In the genomic region with DNA sequence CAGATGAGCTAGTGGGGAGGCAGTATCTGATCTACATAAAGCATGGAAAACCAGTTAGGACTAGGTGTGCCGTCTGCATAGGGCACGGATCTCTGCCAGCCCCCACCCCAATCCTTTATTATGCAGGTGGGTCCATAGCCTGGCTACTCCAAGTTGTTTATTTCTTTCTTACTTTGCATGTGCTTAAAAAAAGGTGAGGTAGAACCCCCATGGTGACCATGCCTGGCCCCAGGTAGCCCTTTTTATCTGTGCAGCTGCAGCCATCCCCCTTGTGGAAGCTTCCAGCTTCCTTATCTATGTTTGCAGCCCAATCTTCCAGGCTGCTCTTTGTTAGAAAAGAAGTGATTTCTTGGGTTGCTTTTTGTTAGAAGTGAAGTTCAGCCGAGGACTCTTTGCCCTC, we compare ENCODE assay signal across 29 cellular contexts. TPM values are rescaled to one million over a fixed set of nuclear protein-coding genes. Genes with fewer than 3 reads are reported as not detected.
A peak's percentile ranks its signal among the peaks of the same experiment; 100 is the strongest.
DNase-seq lines count a peak whose midpoint lies in the region; ATAC-seq, FAIRE-seq and TF ChIP-seq lines count a peak whose summit lies in the region.
"Had no signal": no experiment of that assay in that cellular context is flagged by ENCODE, and none has a peak within 500 bp of the region (broad histone marks: within the 10 kb centered on the region; RNA-seq: fewer than 3 reads in every experiment).

No MANE protein-coding gene starts in this region.

- TF ChIP-seq CTCF in GM23338 (conservative IDR thresholded peaks at IDR 0.05; ENCODE audit: low read depth in 2 of 2), result no peak
- TF ChIP-seq CTCF in K562 (IDR thresholded peaks at IDR 0.05 in 2 of 3, conservative IDR thresholded peaks at IDR 0.05 in 1 of 3; ENCODE audit: insufficient read depth in 2 of 3, low read depth in 1 of 3, low read length in 3 of 3), result no peak

- in situ Hi-C loops in K562 (cut with MboI), result no loop called here

- no peak overlapping the region; the same call in 1 of the 2 replicates for H3K27ac Mint-ChIP-seq in GM23338
- H3K27ac Mint-ChIP-seq: CD14-positive monocyte; CD8-positive, alpha-beta memory T cell had no signal

- H3K4me3 ChIP-seq in GM23338, result no peak overlapping the region
- H3K4me3 ChIP-seq in HUES64 (ENCODE audit: low read length), result no peak overlapping the region
- no peak overlapping the region for H3K4me3 ChIP-seq in K562
- H3K4me3 ChIP-seq in iPS-20b (ENCODE audit: low read length), result no peak overlapping the region
- H3K4me3 ChIP-seq: Peyer's patch, SK-N-MC had no signal

- intact Hi-C loops in K562 (cut with micrococcal nuclease), result no loop called here

- peak overlapping the region; percentile 33; the same call in 1 of the 2 replicates for H3K9ac ChIP-seq in HUES64 (ENCODE audit: low read depth, low read length)
- H3K9ac ChIP-seq in K562 (ENCODE audit: insufficient read depth in 1 of 2, low read depth in 2 of 2, low read length in 2 of 2), result no peak overlapping the region
- peak overlapping the region; percentile 55; the same call in 1 of the 2 replicates for H3K9ac ChIP-seq in iPS-20b (ENCODE audit: low read depth, low read length)

- H3K9me2 ChIP-seq in GM23338 (ENCODE audit: insufficient read depth), result peaks cover 16% of the 10 kb centered on the region; the same call in 1 of the 2 replicates

- ATAC-seq in GM23338 (peak; percentile 92), K562 (peak; percentile 61)

- H3K4me1 ChIP-seq in GM23338 (ENCODE audit: insufficient read depth) (peaks cover 11% of the 10 kb centered on the region), HUES64 (ENCODE audit: insufficient read depth, low read length) (peaks cover 16% of the 10 kb centered on the region), K562 (replicated peaks in 1 of 2; ENCODE audit: control insufficient read depth in 2 of 2, insufficient read depth in 2 of 2, low read length in 2 of 2) (no peaks in the 10 kb centered on the region), iPS-20b (ENCODE audit: insufficient read depth, low read length) (peaks cover 13% of the 10 kb centered on the region)
- H3K4me1 ChIP-seq: BE2C, Peyer's patch had no signal

- CTCF ChIA-PET in K562 (lab: Yijun Ruan, JAX; ENCODE audit: low intra/inter-chr PET ratio), result interaction anchor here (0.6 kb wide), 1 partner anchor 163 kb away, joined by 3 read pairs; no protein-coding TSS in a partner anchor

- H4K20me1 ChIP-seq in GM23338 (replicated peaks; ENCODE audit: insufficient read depth) (no peaks in the 10 kb centered on the region), K562 (replicated peaks; ENCODE audit: control insufficient read depth, insufficient read depth, low read length) (peaks cover 7% of the 10 kb centered on the region; the same call in 1 of the 2 replicates)

- WGBS in HUES64, result 18% methylated on average over 2 of the region's 3 CpGs
- WGBS in K562 (ENCODE audit: insufficient coverage, low coverage, missing lambda C conversion rate), result 0% methylated on average over 3 of the region's 3 CpGs

- TF ChIP-seq POLR2A in K562 (conservative IDR thresholded peaks at IDR 0.05), result no peak

- H3K9me3 ChIP-seq in HUES64 (ENCODE audit: insufficient read depth, low read depth, low read length) (no peaks in the 10 kb centered on the region), K562 (replicated peaks; ENCODE audit: control insufficient read depth, insufficient read depth, low read depth, low read length) (no peaks in the 10 kb centered on the region), iPS-20b (ENCODE audit: insufficient read depth, low read depth, low read length) (no peaks in the 10 kb centered on the region)
- H3K9me3 ChIP-seq: BE2C, Peyer's patch had no signal

- H3F3A ChIP-seq in GM23338 (replicated peaks; ENCODE audit: low read depth), result no peaks in the 10 kb centered on the region

- 0 out of 2 replicates have a peak overlapping the region, but pooled peaks have one; percentile 1 for H3K27ac ChIP-seq in GM23338 (ENCODE audit: low read depth)
- H3K27ac ChIP-seq in HUES64 (ENCODE audit: low read depth, low read length), result peak overlapping the region; percentile 81; the same call in 1 of the 2 replicates
- no peak overlapping the region for H3K27ac ChIP-seq in K562 (ENCODE audit: extremely low read depth, low read depth, low read length)
- H3K27ac ChIP-seq in iPS-20b (ENCODE audit: low read length), result peak overlapping the region; percentile 27
- H3K27ac ChIP-seq: Peyer's patch, SK-N-MC had no signal

- peaks cover 7% of the 10 kb centered on the region; the same call in 1 of the 3 replicates for H3K36me3 Mint-ChIP-seq in GM23338 (ENCODE audit: low read depth)
- H3K36me3 Mint-ChIP-seq: CD8-positive, alpha-beta memory T cell had no signal

- H3K9me1 ChIP-seq in K562 (ENCODE audit: control insufficient read depth, insufficient read depth, low read length), result no peaks in the 10 kb centered on the region

- no peak for TF ChIP-seq RAD21 in K562 (CRISPR knock-in tag; conservative IDR thresholded peaks at IDR 0.05 in 1 of 2, IDR thresholded peaks at IDR 0.05 in 1 of 2)

- POLR2A ChIA-PET in K562 (lab: Yijun Ruan, JAX), result no interaction called here

- peak overlapping the region; percentile 67 for H3K4me2 ChIP-seq in GM23338
- no peak overlapping the region for H3K4me2 ChIP-seq in K562 (ENCODE audit: insufficient read depth, low read length)

- H2AFZ ChIP-seq in GM23338, result peak overlapping the region; percentile 0; the same call in 1 of the 2 replicates
- H2AFZ ChIP-seq in K562 (ENCODE audit: low read depth, low read length), result no peak overlapping the region

- peaks cover 8% of the 10 kb centered on the region; the same call in 1 of the 3 replicates for H3K9me3 Mint-ChIP-seq in GM23338
- H3K9me3 Mint-ChIP-seq: CD8-positive, alpha-beta memory T cell had no signal

- H3K36me3 ChIP-seq in GM23338 (ENCODE audit: insufficient read depth), result no peaks in the 10 kb centered on the region
- no peaks in the 10 kb centered on the region for H3K36me3 ChIP-seq in HUES64 (ENCODE audit: insufficient read depth, low read length)
- no peaks in the 10 kb centered on the region for H3K36me3 ChIP-seq in K562 (ENCODE audit: control insufficient read depth, insufficient read depth, low read length)
- no peaks in the 10 kb centered on the region for H3K36me3 ChIP-seq in iPS-20b (ENCODE audit: insufficient read depth, low read depth, low read length)
- H3K36me3 ChIP-seq: BE2C, Peyer's patch had no signal

- DNase-seq in GM23338 (ENCODE audit: low spot score) (peak; percentile 47), K562 (ENCODE audit: extremely low read depth in 1 of 4, low spot score in 3 of 4) (peak in 1 of 4 experiments; percentile 35), SKM-1 treated with dmso at 0.1 percent for 144 hours (lab: John Stamatoyannopoulos, UW; ENCODE audit: unreplicated experiment) (no peak), anterior cingulate cortex (lab: John Stamatoyannopoulos, UW) (no peak)
- DNase-seq in effector CD8-positive, alpha-beta T cell (lab: John Stamatoyannopoulos, UW), result no peak
- DNase-seq in activated CD4-positive, alpha-beta T cell treated with anti-CD3 and anti-CD28 coated beads for 4 hours, result no peak
- DNase-seq: 8988T; ACHN; BE2C; CD8-positive, alpha-beta memory T cell; DMS 273 treated with DMSO at 0.1 percent for 48 hours; DMS79 treated with DMSO at 0.1 percent for 48 hours; GF-D8; Kasumi-1; MV-4-11; NCI-H1105; NCI-H2029 treated with DMSO at 0.1 percent for 48 hours; NCI-H69; Peyer's patch; SIG-M5 had no signal

- TF ChIP-seq EP300 in K562 (IDR thresholded peaks at IDR 0.05; ENCODE audit: low read length), result 0 out of 2 replicates have a peak, but pooled peaks have one; percentile 23

- H3K27me3 ChIP-seq in GM23338 (ENCODE audit: insufficient read depth) (no peaks in the 10 kb centered on the region), HUES64 (ENCODE audit: insufficient read depth, low read length) (no peaks in the 10 kb centered on the region), K562 (ENCODE audit: control insufficient read depth in 2 of 2, insufficient read depth in 2 of 2, low read length in 2 of 2) (peaks cover 2 to 20% of the 10 kb centered on the region in 2 experiments; a peak in 3 of 5 replicates), iPS-20b (ENCODE audit: insufficient read depth, low read length) (no peaks in the 10 kb centered on the region)
- H3K27me3 ChIP-seq: Peyer's patch had no signal

- BruUV-seq in K562 (replicated peaks; lab: Mats Ljungman, UMichigan), result no TSS peak

- H3K79me2 ChIP-seq in GM23338 (replicated peaks; ENCODE audit: insufficient read depth), result no peaks in the 10 kb centered on the region
- H3K79me2 ChIP-seq in K562 (ENCODE audit: control insufficient read depth, insufficient read depth, low read length), result no peaks in the 10 kb centered on the region

- no peak overlapping the region for H3K4me3 Mint-ChIP-seq in GM23338
- H3K4me3 Mint-ChIP-seq: CD14-positive monocyte; CD8-positive, alpha-beta memory T cell had no signal

- FAIRE-seq in K562 (lab: Jason Lieb, UNC), result no peak
- FAIRE-seq: GM12891 had no signal

- H3K4me1 Mint-ChIP-seq in GM23338, result peaks cover 15% of the 10 kb centered on the region
- H3K4me1 Mint-ChIP-seq: CD8-positive, alpha-beta memory T cell had no signal

- peaks cover 6% of the 10 kb centered on the region for H3K27me3 Mint-ChIP-seq in GM23338 (ENCODE audit: insufficient read depth, low read depth, poor library complexity)

RNA-seq across cellular contexts. Expression of a gene that starts 9.0 kb away (rescaled TPM):
- total RNA-seq in GM23338 (2014; rRNA removed; shearing (Covaris generic)), result not detected in 2 replicates
- polyA plus RNA-seq in GM23338 (2016; fragmentation: Nextera tagmentation; extraction: Ambion mirVana), result not detected in 2 replicates
- polyA plus RNA-seq in HUES64 (2013, experiment 1 of 2), result not detected
- not detected for polyA plus RNA-seq in HUES64 (2013, experiment 2 of 2)
- not detected in 2 replicates for total RNA-seq in K562 (2011; cell fraction: chromatin; rRNA removed; ENCODE audit: low replicate concordance)
- total RNA-seq in K562 (2011; cell fraction: nucleolus; rRNA removed), result not detected in 2 replicates
- not detected in 2 replicates for total RNA-seq in K562 (2011; cell fraction: nucleoplasm; rRNA removed)
- not detected in 2 replicates for total RNA-seq in K562 (2014; rRNA removed)
- total RNA-seq in K562 (2014; rRNA removed; fragmentation: Illumina TruSeq; extraction: Trizol), result not detected in 2 replicates
- total RNA-seq in K562 (2015; rRNA removed; fragmentation: Illumina TruSeq; extraction: Trizol), result not detected in 2 replicates
- total RNA-seq in K562 (2021), result not detected in 2 replicates
- polyA plus RNA-seq in K562 (2011; rRNA removed), result not detected in 2 replicates
- not detected in 2 replicates for polyA plus RNA-seq in K562 (2011; cell fraction: cytosol; rRNA removed)
- not detected in 2 replicates for polyA plus RNA-seq in K562 (2011; cell fraction: nucleus; rRNA removed)
- polyA plus RNA-seq in K562 (2012), result not detected in 2 replicates
- polyA plus RNA-seq in K562 (2014; fragmentation: Illumina TruSeq; extraction: Trizol), result not detected in 2 replicates
- polyA plus RNA-seq in K562 (2014; fragmentation: Nextera tagmentation; extraction: Ambion mirVana), result not detected
- not detected in 2 replicates for polyA plus RNA-seq in K562 (2014; rRNA removed)
- polyA minus RNA-seq in K562 (2011; rRNA and poly(A)+ RNA removed), result not detected in 2 replicates
- polyA minus RNA-seq in K562 (2011; cell fraction: cytosol; rRNA and poly(A)+ RNA removed), result not detected in 2 replicates
- not detected in 2 replicates for polyA minus RNA-seq in K562 (2011; cell fraction: nucleus; rRNA and poly(A)+ RNA removed)
- total RNA-seq: H4, NCI-H460, OCI-LY7 had no signal
- polyA plus RNA-seq: CD8-positive, alpha-beta memory T cell had no signal

RNA-seq across cellular contexts. Expression of a gene that starts 17.8 kb away (rescaled TPM):
- not detected in 2 replicates for total RNA-seq in GM23338 (2014; rRNA removed; shearing (Covaris generic))
- polyA plus RNA-seq in GM23338 (2016; fragmentation: Nextera tagmentation; extraction: Ambion mirVana) (not detected in 2 replicates), K562 (2011; rRNA removed) (not detected in 2 replicates), K562 (2014; fragmentation: Illumina TruSeq; extraction: Trizol) (not detected in 2 replicates), K562 (2014; fragmentation: Nextera tagmentation; extraction: Ambion mirVana) (not detected), K562 (2014; rRNA removed) (not detected in 2 replicates)
- not detected for polyA plus RNA-seq in HUES64 (2013, experiment 1 of 2)
- polyA plus RNA-seq in HUES64 (2013, experiment 2 of 2), result not detected
- not detected in 2 replicates for total RNA-seq in K562 (2011; cell fraction: chromatin; rRNA removed; ENCODE audit: low replicate concordance)
- not detected in 2 replicates for total RNA-seq in K562 (2011; cell fraction: nucleolus; rRNA removed)
- not detected in 2 replicates for total RNA-seq in K562 (2011; cell fraction: nucleoplasm; rRNA removed)
- total RNA-seq in K562 (2014; rRNA removed) (not detected in 2 replicates), K562 (2014; rRNA removed; fragmentation: Illumina TruSeq; extraction: Trizol) (not detected in 2 replicates), K562 (2015; rRNA removed; fragmentation: Illumina TruSeq; extraction: Trizol) (not detected in 2 replicates), K562 (2021) (not detected in 2 replicates)
- polyA plus RNA-seq in K562 (2011; cell fraction: cytosol; rRNA removed), result not detected in 2 replicates
- not detected in 2 replicates for polyA plus RNA-seq in K562 (2011; cell fraction: nucleus; rRNA removed)
- polyA plus RNA-seq in K562 (2012), result not detected in 2 replicates
- polyA minus RNA-seq in K562 (2011; rRNA and poly(A)+ RNA removed), result not detected in 2 replicates
- polyA minus RNA-seq in K562 (2011; cell fraction: cytosol; rRNA and poly(A)+ RNA removed), result not detected in 2 replicates
- polyA minus RNA-seq in K562 (2011; cell fraction: nucleus; rRNA and poly(A)+ RNA removed), result not detected in 2 replicates
- total RNA-seq: CD8-positive, alpha-beta memory T cell; H4; MCF 10A; NCI-H460; OCI-LY7; Peyer's patch had no signal
- polyA plus RNA-seq: CD8-positive, alpha-beta memory T cell had no signal

RNA-seq across cellular contexts. Expression of a gene that starts 29.0 kb away (rescaled TPM):
- total RNA-seq in GM23338 (2014; rRNA removed; shearing (Covaris generic)), result 0.07 TPM in 1 of 2 replicates, not detected in the other
- polyA plus RNA-seq in GM23338 (2016; fragmentation: Nextera tagmentation; extraction: Ambion mirVana) (0.19 TPM in 1 of 2 replicates, not detected in the other), K562 (2011; rRNA removed) (0.34 and 0.86 TPM in 2 replicates), K562 (2014; fragmentation: Illumina TruSeq; extraction: Trizol) (2.9 and 3.3 TPM in 2 replicates), K562 (2014; fragmentation: Nextera tagmentation; extraction: Ambion mirVana) (under 1 TPM; 0.20 to 0.27 TPM), K562 (2014; rRNA removed) (1.3 and 1.6 TPM in 2 replicates)
- not detected for polyA plus RNA-seq in HUES64 (2013, experiment 1 of 2)
- 0.06 TPM for polyA plus RNA-seq in HUES64 (2013, experiment 2 of 2)
- 1.7 and 1.9 TPM in 2 replicates for total RNA-seq in K562 (2011; cell fraction: chromatin; rRNA removed; ENCODE audit: low replicate concordance)
- total RNA-seq in K562 (2011; cell fraction: nucleolus; rRNA removed), result 2.0 and 4.3 TPM in 2 replicates
- 3.6 and 4.0 TPM in 2 replicates for total RNA-seq in K562 (2011; cell fraction: nucleoplasm; rRNA removed)
- total RNA-seq in K562 (2014; rRNA removed) (1.8 and 2.6 TPM in 2 replicates), K562 (2014; rRNA removed; fragmentation: Illumina TruSeq; extraction: Trizol) (1.2 and 1.4 TPM in 2 replicates), K562 (2015; rRNA removed; fragmentation: Illumina TruSeq; extraction: Trizol) (0.62 and 0.64 TPM in 2 replicates), K562 (2021) (1.9 and 2.2 TPM in 2 replicates)
- polyA plus RNA-seq in K562 (2011; cell fraction: cytosol; rRNA removed), result 0.34 and 1.5 TPM in 2 replicates
- 0.11 and 0.46 TPM in 2 replicates for polyA plus RNA-seq in K562 (2011; cell fraction: nucleus; rRNA removed)
- polyA plus RNA-seq in K562 (2012), result 2.1 and 7.3 TPM in 2 replicates
- 0.39 and 1.2 TPM in 2 replicates for polyA minus RNA-seq in K562 (2011; rRNA and poly(A)+ RNA removed)
- 0.76 TPM in 1 of 2 replicates, not detected in the other for polyA minus RNA-seq in K562 (2011; cell fraction: cytosol; rRNA and poly(A)+ RNA removed)
- polyA minus RNA-seq in K562 (2011; cell fraction: nucleus; rRNA and poly(A)+ RNA removed), result 0.11 and 0.54 TPM in 2 replicates
- total RNA-seq: MCF 10A, NCI-H460 had no signal

RNA-seq across cellular contexts. Expression of a gene that starts 56.2 kb away (rescaled TPM):
- not detected in 2 replicates for total RNA-seq in GM23338 (2014; rRNA removed; shearing (Covaris generic))
- polyA plus RNA-seq in GM23338 (2016; fragmentation: Nextera tagmentation; extraction: Ambion mirVana) (not detected in 2 replicates), K562 (2011; rRNA removed) (not detected in 2 replicates), K562 (2014; fragmentation: Illumina TruSeq; extraction: Trizol) (not detected in 2 replicates), K562 (2014; fragmentation: Nextera tagmentation; extraction: Ambion mirVana) (not detected), K562 (2014; rRNA removed) (not detected in 2 replicates)
- not detected for polyA plus RNA-seq in HUES64 (2013, experiment 1 of 2)
- not detected for polyA plus RNA-seq in HUES64 (2013, experiment 2 of 2)
- total RNA-seq in K562 (2011; cell fraction: chromatin; rRNA removed; ENCODE audit: low replicate concordance), result not detected in 2 replicates
- total RNA-seq in K562 (2011; cell fraction: nucleolus; rRNA removed), result not detected in 2 replicates
- not detected in 2 replicates for total RNA-seq in K562 (2011; cell fraction: nucleoplasm; rRNA removed)
- total RNA-seq in K562 (2014; rRNA removed) (not detected in 2 replicates), K562 (2014; rRNA removed; fragmentation: Illumina TruSeq; extraction: Trizol) (not detected in 2 replicates), K562 (2015; rRNA removed; fragmentation: Illumina TruSeq; extraction: Trizol) (not detected in 2 replicates), K562 (2021) (not detected in 2 replicates)
- polyA plus RNA-seq in K562 (2011; cell fraction: cytosol; rRNA removed), result not detected in 2 replicates
- not detected in 2 replicates for polyA plus RNA-seq in K562 (2011; cell fraction: nucleus; rRNA removed)
- not detected in 2 replicates for polyA plus RNA-seq in K562 (2012)
- polyA minus RNA-seq in K562 (2011; rRNA and poly(A)+ RNA removed), result not detected in 2 replicates
- polyA minus RNA-seq in K562 (2011; cell fraction: cytosol; rRNA and poly(A)+ RNA removed), result not detected in 2 replicates
- polyA minus RNA-seq in K562 (2011; cell fraction: nucleus; rRNA and poly(A)+ RNA removed), result not detected in 2 replicates
- total RNA-seq: CD8-positive, alpha-beta memory T cell; MCF 10A; NCI-H460; OCI-LY7; Peyer's patch had no signal
- polyA plus RNA-seq: CD14-positive monocyte; CD8-positive, alpha-beta memory T cell had no signal

Comparison
In these comparisons a context has a peak if more than half of its experiments do, and no peak if none do; other contexts are left out.
1. H3K9ac ChIP-seq: peak in HUES64 (single experiment) and iPS-20b (single experiment); none in K562 (0 of 2).